Comparison of ENCODE assay signal across 12 cellular contexts in the genomic region with DNA sequence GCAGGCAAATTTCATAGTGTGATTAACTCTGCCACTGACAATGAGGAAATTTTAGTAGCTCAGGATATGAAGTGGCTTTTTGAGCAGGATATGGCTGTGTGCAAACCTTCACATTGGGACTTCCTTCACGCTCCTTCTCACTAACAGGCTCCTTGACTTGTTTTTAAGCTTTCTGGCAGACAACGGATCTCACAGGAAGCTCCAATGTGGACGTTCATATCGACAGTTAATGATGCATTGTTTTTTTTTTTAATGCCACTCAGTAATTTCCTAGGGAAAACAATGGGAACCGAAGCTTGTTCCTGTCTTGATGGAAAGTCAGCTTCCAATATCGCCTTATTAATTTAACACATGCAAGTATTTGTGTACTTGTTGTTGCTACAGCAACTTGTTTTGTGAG.
DNase-seq lines count a peak whose midpoint lies in the region; ATAC-seq and TF ChIP-seq lines count a peak whose summit lies in the region.
"Had no signal": no experiment of that assay in that cellular context is flagged by ENCODE, and none has a peak within 500 bp of the region (broad histone marks: within the 10 kb centered on the region; RNA-seq: fewer than 3 reads in every experiment).

No MANE protein-coding gene starts in this region.

- no peak for ATAC-seq in RWPE2 (ENCODE audit: low read depth)
- ATAC-seq: natural killer cell treated with Interleukin-12 subunit alpha and Interleukin-12 subunit beta and Interleukin-15 and Interleukin-18, amount 100 ng/mL, for 72 hours had no signal

- H3K9me3 ChIP-seq in RWPE2 (ENCODE audit: severe bottlenecking): no peaks in the 10 kb centered on the region

- DNase-seq in ELR (ENCODE audit: low read depth) (peak; percentile 46), RWPE2 (ENCODE audit: low spot score) (no peak), glomerular endothelial cell (ENCODE audit: extremely low read depth, low read depth, low spot score) (peak; percentile 95), pulmonary artery endothelial cell (ENCODE audit: low read depth, low spot score) (peak; percentile 95), dedifferentiated amniotic fluid mesenchymal stem cell (ENCODE audit: extremely low spot score) (no peak), NCI-H1694 treated with DMSO at 0.1 percent for 48 hours (lab: John Stamatoyannopoulos, UW) (no peak), HPDE6-E6E7 (ENCODE audit: extremely low spot score) (no peak)
- DNase-seq: activated CD8-positive, alpha-beta T cell treated with anti-CD3 and anti-CD28 coated beads, Interleukin-2, amount 10 ng/mL, durations not matched to agents 7 days and 5 days; activated naive CD8-positive, alpha-beta T cell treated with anti-CD3 and anti-CD28 coated beads, Interleukin-2, amount 10 ng/mL, durations not matched to agents 7 days and 5 days; NCI-H1436 treated with DMSO at 0.1 percent for 48 hours; NCI-H510A treated with DMSO at 0.1 percent for 48 hours had no signal

- peaks cover 36% of the 10 kb centered on the region for H3K4me1 ChIP-seq in RWPE2 (ENCODE audit: insufficient read depth, poor library complexity, severe bottlenecking)

- H3K27ac ChIP-seq in RWPE2 (ENCODE audit: poor library complexity, severe bottlenecking): peak overlapping the region; percentile 96

- peaks cover 89% of the 10 kb centered on the region for H3K36me3 ChIP-seq in RWPE2 (ENCODE audit: low read depth)

- no peak for TF ChIP-seq CTCF in RWPE2 (IDR thresholded peaks at IDR 0.05; ENCODE audit: poor library complexity, severe bottlenecking)

- no peak overlapping the region for H3K4me3 ChIP-seq in RWPE2 (ENCODE audit: severe bottlenecking)

- H3K27me3 ChIP-seq in RWPE2 (ENCODE audit: insufficient read depth, poor library complexity, severe bottlenecking): no peaks in the 10 kb centered on the region

Comparison
In these comparisons a context has a peak if more than half of its experiments do, and no peak if none do; other contexts are left out.
1. DNase-seq: peak in ELR (single experiment), glomerular endothelial cell (single experiment) and pulmonary artery endothelial cell (single experiment); none in RWPE2 (single experiment), dedifferentiated amniotic fluid mesenchymal stem cell (single experiment), NCI-H1694 treated with DMSO at 0.1 percent for 48 hours (single experiment) and HPDE6-E6E7 (single experiment).